ENCODE assay signal across 18 cellular contexts in the genomic region with DNA sequence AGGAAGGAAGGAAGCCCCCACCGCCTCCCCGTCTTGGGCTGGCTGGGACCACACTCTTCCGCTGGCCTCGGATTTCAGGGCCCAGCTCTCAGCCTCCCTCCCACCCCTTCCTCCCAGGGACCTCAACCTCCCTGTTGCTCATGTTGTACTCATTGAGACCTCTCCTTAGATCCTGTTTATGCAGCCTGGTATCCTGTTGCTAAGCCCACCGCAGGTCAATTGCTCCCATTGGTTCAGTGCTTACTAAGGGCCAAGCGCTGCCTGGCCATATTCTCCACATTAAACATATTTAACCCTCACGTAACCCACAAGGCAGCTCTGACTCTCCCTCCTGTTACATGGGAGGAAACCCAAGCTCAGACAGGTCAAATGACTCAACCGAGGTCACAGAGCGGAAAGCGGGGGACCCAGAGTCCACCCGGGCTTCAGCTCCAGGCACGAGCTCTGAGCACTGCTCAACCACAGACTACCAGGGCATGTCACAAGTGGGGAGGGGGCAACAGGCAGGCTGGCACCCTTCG. TPM values are rescaled to one million over a fixed set of nuclear protein-coding genes. Genes with fewer than 3 reads are reported as not detected.
DNase-seq lines count a peak whose midpoint lies in the region; ATAC-seq and TF ChIP-seq lines count a peak whose summit lies in the region.
"Had no signal": no experiment of that assay in that cellular context is flagged by ENCODE, and none has a peak within 500 bp of the region (broad histone marks: within the 10 kb centered on the region; RNA-seq: fewer than 3 reads in every experiment).

No MANE protein-coding gene starts in this region.

- H3K36me3 ChIP-seq in OCI-LY7 (ENCODE audit: insufficient read depth, low read length): no peaks in the 10 kb centered on the region
- H3K36me3 ChIP-seq: thoracic aorta had no signal

- POLR2A ChIA-PET in OCI-LY7 (lab: Charles Lee): no interaction called here

- no peak for TF ChIP-seq CTCF in OCI-LY7 (conservative IDR thresholded peaks at IDR 0.05; ENCODE audit: low read length)

- H3K9me2 ChIP-seq in OCI-LY7 (ENCODE audit: insufficient read depth, low read length): no peaks in the 10 kb centered on the region

- H3K36me3 Mint-ChIP-seq in activated T-cell treated with anti-CD3 and anti-CD28 coated beads, Interleukin-2, amount 50 U/mL, for 72 hours (ENCODE audit: insufficient read depth in 2 of 2): peaks cover 0 to 3% of the 10 kb centered on the region in 2 donors
- H3K36me3 Mint-ChIP-seq in activated T-cell treated with anti-CD3 and anti-CD28 coated beads, Interleukin-2, amount 50 U/mL, for 4 hours (ENCODE audit: insufficient read depth): no peaks in the 10 kb centered on the region
- no peaks in the 10 kb centered on the region for H3K36me3 Mint-ChIP-seq in stimulated activated effector memory CD8-positive, alpha-beta T cell treated with anti-CD3 and anti-CD28 coated beads, Interleukin-12 subunit alpha, Interleukin-12 subunit beta, amount 100 ng/mL, for 72 hours
- H3K36me3 Mint-ChIP-seq: activated naive CD4-positive, alpha-beta T cell treated with anti-CD3 and anti-CD28 coated beads, Interleukin-2, amount 10 ng/mL, durations not matched to agents 7 days and 5 days; CD8-positive, alpha-beta memory T cell had no signal

- H3K4me2 ChIP-seq in OCI-LY7 (ENCODE audit: low read length): no peak overlapping the region

- H3K4me1 ChIP-seq in OCI-LY7 (ENCODE audit: insufficient read depth, low read length, poor library complexity, severe bottlenecking): no peaks in the 10 kb centered on the region
- H3K4me1 ChIP-seq: psoas muscle had no signal

- no peaks in the 10 kb centered on the region for H3K79me2 ChIP-seq in OCI-LY7 (ENCODE audit: insufficient read depth, low read depth, low read length)

- no peak overlapping the region for H3K4me3 ChIP-seq in OCI-LY7 (ENCODE audit: low read depth, low read length, poor library complexity, severe bottlenecking)
- H3K4me3 ChIP-seq: psoas muscle, thoracic aorta had no signal

- intact Hi-C loops in OCI-LY7 (cut with micrococcal nuclease; ENCODE audit: unreplicated experiment): no loop called here

- no peaks in the 10 kb centered on the region for H3K9me3 ChIP-seq in OCI-LY7 (ENCODE audit: low read length)
- H3K9me3 ChIP-seq: psoas muscle, thoracic aorta had no signal

- no peak overlapping the region for H2AFZ ChIP-seq in OCI-LY7 (ENCODE audit: low read length)

- peak in 1 of 2 donors; percentile 32 for ATAC-seq in activated T-cell treated with anti-CD3 and anti-CD28 coated beads, Interleukin-2, amount 50 U/mL, for 72 hours (replicated peaks in 1 of 2)
- ATAC-seq in activated T-cell treated with anti-CD3 and anti-CD28 coated beads, Interleukin-2, amount 50 U/mL, for 4 hours: no peak
- peak; percentile 68 for ATAC-seq in stimulated activated effector memory CD8-positive, alpha-beta T cell treated with anti-CD3 and anti-CD28 coated beads, Interleukin-12 subunit alpha, Interleukin-12 subunit beta, amount 100 ng/mL, for 72 hours
- ATAC-seq: activated CD4-positive, CD25-positive, alpha-beta regulatory T cell treated with anti-CD3 and anti-CD28 coated beads, Interleukin-2, amount 50 U/mL, for 24 hours; psoas muscle; T-helper 17 cell had no signal

- peaks cover 8% of the 10 kb centered on the region for H3K27me3 Mint-ChIP-seq in activated T-cell treated with anti-CD3 and anti-CD28 coated beads, Interleukin-2, amount 50 U/mL, for 72 hours (ENCODE audit: low read depth)
- peaks cover 32% of the 10 kb centered on the region for H3K27me3 Mint-ChIP-seq in activated T-cell treated with anti-CD3 and anti-CD28 coated beads, Interleukin-2, amount 50 U/mL, for 4 hours (ENCODE audit: low read depth)

- H3K4me3 Mint-ChIP-seq in activated T-cell treated with anti-CD3 and anti-CD28 coated beads, Interleukin-2, amount 50 U/mL, for 72 hours: no peak overlapping the region
- H3K4me3 Mint-ChIP-seq in activated T-cell treated with anti-CD3 and anti-CD28 coated beads, Interleukin-2, amount 50 U/mL, for 4 hours: no peak overlapping the region
- no peak overlapping the region for H3K4me3 Mint-ChIP-seq in stimulated activated effector memory CD8-positive, alpha-beta T cell treated with anti-CD3 and anti-CD28 coated beads, Interleukin-12 subunit alpha, Interleukin-12 subunit beta, amount 100 ng/mL, for 72 hours
- H3K4me3 Mint-ChIP-seq: activated naive CD4-positive, alpha-beta T cell treated with anti-CD3 and anti-CD28 coated beads, Interleukin-2, amount 10 ng/mL, durations not matched to agents 7 days and 5 days; CD8-positive, alpha-beta memory T cell; T-helper 17 cell had no signal

- DNase-seq in activated T-cell treated with anti-CD3 and anti-CD28 coated beads, Interleukin-2, amount 50 U/mL, for 72 hours: no peak
- DNase-seq in activated T-cell treated with anti-CD3 and anti-CD28 coated beads, Interleukin-2, amount 50 U/mL, for 4 hours: no peak
- peak; percentile 26 for DNase-seq in amniotic stem cell (lab: John Stamatoyannopoulos, UW)
- DNase-seq in glomerular visceral epithelial cell (ENCODE audit: extremely low spot score): peak; percentile 77
- no peak for DNase-seq in stimulated activated effector memory CD8-positive, alpha-beta T cell treated with anti-CD3 and anti-CD28 coated beads, Interleukin-12 subunit alpha, Interleukin-12 subunit beta, amount 100 ng/mL, for 72 hours (ENCODE audit: low spot score in 2 of 2)
- no peak for DNase-seq in amygdala (lab: John Stamatoyannopoulos, UW)
- DNase-seq in activated T-cell treated with anti-CD3 and anti-CD28 coated beads, Interleukin-2, amount 50 U/mL, for 1 hour: no peak
- DNase-seq in OCI-LY7 (ENCODE audit: low spot score): no peak
- DNase-seq: activated CD8-positive, alpha-beta memory T cell treated with anti-CD3 and anti-CD28 coated beads, Interleukin-2, amount 50 U/mL, for 4 hours; activated naive CD4-positive, alpha-beta T cell treated with anti-CD3 and anti-CD28 coated beads, Interleukin-2, amount 10 ng/mL, durations not matched to agents 7 days and 5 days; CD8-positive, alpha-beta memory T cell; cerebellar nuclear complex; NCI-H2081 treated with DMSO at 0.1 percent for 48 hours; NCI-H82; psoas muscle; T-helper 17 cell had no signal

- H3K27ac Mint-ChIP-seq in activated T-cell treated with anti-CD3 and anti-CD28 coated beads, Interleukin-2, amount 50 U/mL, for 72 hours: peak overlapping the region; percentile 13
- no peak overlapping the region for H3K27ac Mint-ChIP-seq in stimulated activated effector memory CD8-positive, alpha-beta T cell treated with anti-CD3 and anti-CD28 coated beads, Interleukin-12 subunit alpha, Interleukin-12 subunit beta, amount 100 ng/mL, for 72 hours
- H3K27ac Mint-ChIP-seq: activated naive CD4-positive, alpha-beta T cell treated with anti-CD3 and anti-CD28 coated beads, Interleukin-2, amount 10 ng/mL, durations not matched to agents 7 days and 5 days; CD8-positive, alpha-beta memory T cell; T-helper 17 cell had no signal

- BruUV-seq in OCI-LY7 (replicated peaks; lab: Mats Ljungman, UMichigan): no TSS peak

- no peaks in the 10 kb centered on the region for H3K9me3 Mint-ChIP-seq in activated T-cell treated with anti-CD3 and anti-CD28 coated beads, Interleukin-2, amount 50 U/mL, for 72 hours
- no peaks in the 10 kb centered on the region for H3K9me3 Mint-ChIP-seq in activated T-cell treated with anti-CD3 and anti-CD28 coated beads, Interleukin-2, amount 50 U/mL, for 4 hours
- no peaks in the 10 kb centered on the region for H3K9me3 Mint-ChIP-seq in stimulated activated effector memory CD8-positive, alpha-beta T cell treated with anti-CD3 and anti-CD28 coated beads, Interleukin-12 subunit alpha, Interleukin-12 subunit beta, amount 100 ng/mL, for 72 hours
- H3K9me3 Mint-ChIP-seq: activated naive CD4-positive, alpha-beta T cell treated with anti-CD3 and anti-CD28 coated beads, Interleukin-2, amount 10 ng/mL, durations not matched to agents 7 days and 5 days; CD8-positive, alpha-beta memory T cell had no signal

- peaks cover 17% of the 10 kb centered on the region for H3K4me1 Mint-ChIP-seq in activated T-cell treated with anti-CD3 and anti-CD28 coated beads, Interleukin-2, amount 50 U/mL, for 72 hours (ENCODE audit: low read depth)
- no peaks in the 10 kb centered on the region for H3K4me1 Mint-ChIP-seq in activated T-cell treated with anti-CD3 and anti-CD28 coated beads, Interleukin-2, amount 50 U/mL, for 4 hours (ENCODE audit: low read depth)
- peaks cover 20% of the 10 kb centered on the region for H3K4me1 Mint-ChIP-seq in stimulated activated effector memory CD8-positive, alpha-beta T cell treated with anti-CD3 and anti-CD28 coated beads, Interleukin-12 subunit alpha, Interleukin-12 subunit beta, amount 100 ng/mL, for 72 hours
- H3K4me1 Mint-ChIP-seq: activated naive CD4-positive, alpha-beta T cell treated with anti-CD3 and anti-CD28 coated beads, Interleukin-2, amount 10 ng/mL, durations not matched to agents 7 days and 5 days; CD8-positive, alpha-beta memory T cell had no signal

- CTCF ChIA-PET in OCI-LY7 (lab: Charles Lee; ENCODE audit: unreplicated experiment): no interaction called here

- H4K20me1 ChIP-seq in OCI-LY7 (ENCODE audit: insufficient read depth, low read length): no peaks in the 10 kb centered on the region

- no peak overlapping the region for H3K27ac ChIP-seq in OCI-LY7 (ENCODE audit: low read depth, low read length, poor library complexity, severe bottlenecking)
- H3K27ac ChIP-seq: psoas muscle, thoracic aorta had no signal

RNA-seq across cellular contexts. Expression of a gene that starts 23.2 kb away (rescaled TPM):
- total RNA-seq in activated T-cell treated with anti-CD3 and anti-CD28 coated beads, Interleukin-2, amount 50 U/mL, for 72 hours: 10 to 100 TPM; 20.2 to 21.0 TPM
- 1 to 10 TPM; 4.7 to 6.1 (median 5.0) TPM for total RNA-seq in activated T-cell treated with anti-CD3 and anti-CD28 coated beads, Interleukin-2, amount 50 U/mL, for 4 hours
- total RNA-seq in OCI-LY7 (2014; rRNA removed; shearing (Covaris generic)): 8.2 and 8.5 TPM in 2 replicates
- 22.1 TPM in 2 replicates for total RNA-seq in OCI-LY7 (2022)

Comparison
In these comparisons a context has a peak if more than half of its experiments do, and no peak if none do; other contexts are left out.
1. DNase-seq: peak in amniotic stem cell (single experiment) and glomerular visceral epithelial cell (single experiment); none in activated T-cell treated with anti-CD3 and anti-CD28 coated beads, Interleukin-2, amount 50 U/mL, for 72 hours (0 of 2), activated T-cell treated with anti-CD3 and anti-CD28 coated beads, Interleukin-2, amount 50 U/mL, for 4 hours (single experiment), stimulated activated effector memory CD8-positive, alpha-beta T cell treated with anti-CD3 and anti-CD28 coated beads, Interleukin-12 subunit alpha, Interleukin-12 subunit beta, amount 100 ng/mL, for 72 hours (0 of 2), amygdala (0 of 56), activated T-cell treated with anti-CD3 and anti-CD28 coated beads, Interleukin-2, amount 50 U/mL, for 1 hour (single experiment) and OCI-LY7 (single experiment).